20 cellular contexts compared by ENCODE assay signal in the genomic region with DNA sequence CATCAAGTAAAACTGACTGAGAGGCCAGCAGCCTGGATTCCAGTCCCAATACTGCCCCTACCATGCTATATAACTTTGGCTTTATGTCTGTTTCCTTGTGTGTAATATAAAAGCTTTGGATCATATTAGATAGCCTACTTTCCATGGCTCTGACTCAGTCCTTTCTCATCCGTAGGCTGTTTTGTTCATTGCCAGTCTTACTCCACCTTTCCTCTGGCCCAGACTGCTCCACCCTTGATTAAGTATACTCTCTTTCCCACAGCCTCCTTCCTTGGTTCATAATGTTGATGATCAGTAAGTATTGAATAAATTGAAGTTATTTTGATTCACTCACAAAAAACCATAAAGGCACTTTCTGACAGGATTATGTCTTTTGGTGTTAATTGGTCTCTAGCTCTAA. TPM values are rescaled to one million over a fixed set of nuclear protein-coding genes. Genes with fewer than 3 reads are reported as not detected.
A peak's percentile ranks its signal among the peaks of the same experiment; 100 is the strongest.
DNase-seq lines count a peak whose midpoint lies in the region; ATAC-seq, FAIRE-seq and TF ChIP-seq lines count a peak whose summit lies in the region.
"Had no signal": no experiment of that assay in that cellular context is flagged by ENCODE, and none has a peak within 500 bp of the region (broad histone marks: within the 10 kb centered on the region; RNA-seq: fewer than 3 reads in every experiment).

No MANE protein-coding gene starts in this region.

- H3K79me2 ChIP-seq in GM23338 (replicated peaks; ENCODE audit: insufficient read depth), result peaks cover 33% of the 10 kb centered on the region
- peaks cover 40% of the 10 kb centered on the region for H3K79me2 ChIP-seq in astrocyte (ENCODE audit: insufficient read depth, low read length)

- peaks cover 13% of the 10 kb centered on the region; the same call in 1 of the 2 replicates for H3K36me3 ChIP-seq in GM23338 (ENCODE audit: insufficient read depth)
- peaks cover 9% of the 10 kb centered on the region for H3K36me3 ChIP-seq in astrocyte (ENCODE audit: insufficient read depth, low read length)
- H3K36me3 ChIP-seq: neutrophil had no signal

- H2AFZ ChIP-seq in GM23338, result no peak overlapping the region
- H2AFZ ChIP-seq in astrocyte (ENCODE audit: low read depth, low read length), result no peak overlapping the region

- peak overlapping the region; percentile 37 for H3K4me3 Mint-ChIP-seq in GM23338
- H3K4me3 Mint-ChIP-seq in astrocyte (ENCODE audit: unreplicated experiment), result peak overlapping the region; percentile 43
- H3K4me3 Mint-ChIP-seq in mesothelial cell of epicardium, result no peak overlapping the region
- H3K4me3 Mint-ChIP-seq: activated CD4-positive, alpha-beta memory T cell treated with anti-CD3 and anti-CD28 coated beads, Interleukin-2, amount 10 ng/mL, durations not matched to agents 7 days and 5 days had no signal

- no peak for DNase-seq in GM23338 (ENCODE audit: low spot score)
- peak; percentile 18 for DNase-seq in M059J (ENCODE audit: low read depth)
- no peak for DNase-seq in astrocyte (ENCODE audit: low read depth)
- no peak for DNase-seq in mesothelial cell of epicardium (ENCODE audit: low spot score in 2 of 2, unreplicated experiment in 2 of 2)
- no peak for DNase-seq in stimulated activated CD4-positive, alpha-beta T cell treated with anti-CD3 and anti-CD28 coated beads, Interleukin-2, amount 100 ng/mL, for 48 hours
- no peak for DNase-seq in ACHN
- DNase-seq in stimulated activated CD4-positive, alpha-beta T cell treated with anti-CD3 and anti-CD28 coated beads, Interleukin-1b, Interleukin-23, amount 100 ng/mL, for 48 hours, result no peak
- DNase-seq: activated CD4-positive, alpha-beta memory T cell treated with anti-CD3 and anti-CD28 coated beads, Interleukin-2, amount 10 ng/mL, durations not matched to agents 7 days and 5 days; activated effector memory CD4-positive, alpha-beta T cell treated with anti-CD3 and anti-CD28 coated beads, Interleukin-2, amount 50 U/mL, for 16 hours; CD4-positive, alpha-beta memory T cell; GF-D8; IMR-90; NCI-H526 treated with DMSO at 0.1 percent for 48 hours; right lobe of liver; SJCRH30; stimulated activated CD4-positive, alpha-beta T cell treated with anti-CD3 and anti-CD28 coated beads, Interleukin-4, amount 100 ng/mL, for 24 hours; upper lobe of right lung had no signal

- no peak for FAIRE-seq in astrocyte (lab: Jason Lieb, UNC)

- no peak overlapping the region for H3K27ac ChIP-seq in GM23338 (ENCODE audit: low read depth)
- H3K27ac ChIP-seq in astrocyte (ENCODE audit: low read depth, low read length), result no peak overlapping the region
- H3K27ac ChIP-seq: ascending aorta, neutrophil, right lobe of liver, SJCRH30, upper lobe of right lung had no signal

- H4K20me1 ChIP-seq in GM23338 (replicated peaks; ENCODE audit: insufficient read depth) (peaks cover 5% of the 10 kb centered on the region; the same call in 1 of the 2 replicates), astrocyte (ENCODE audit: insufficient read depth, low read length) (no peaks in the 10 kb centered on the region)

- no peak for ATAC-seq in GM23338
- ATAC-seq: right lobe of liver, upper lobe of right lung had no signal

- H3K4me1 ChIP-seq in GM23338 (ENCODE audit: insufficient read depth) (0 out of 2 replicates have a peak, but pooled peaks cover 3% of the 10 kb centered on the region), astrocyte (ENCODE audit: insufficient read depth, low read length) (peaks cover 4% of the 10 kb centered on the region)

- H3F3A ChIP-seq in GM23338 (replicated peaks; ENCODE audit: low read depth), result no peaks in the 10 kb centered on the region

- no peak overlapping the region for H3K27ac Mint-ChIP-seq in GM23338
- H3K27ac Mint-ChIP-seq in astrocyte (ENCODE audit: unreplicated experiment), result no peak overlapping the region
- peak overlapping the region; percentile 17 for H3K27ac Mint-ChIP-seq in mesothelial cell of epicardium
- H3K27ac Mint-ChIP-seq: activated CD4-positive, alpha-beta memory T cell treated with anti-CD3 and anti-CD28 coated beads, Interleukin-2, amount 10 ng/mL, durations not matched to agents 7 days and 5 days had no signal

- peaks cover 8% of the 10 kb centered on the region for H3K27me3 Mint-ChIP-seq in GM23338 (ENCODE audit: insufficient read depth, low read depth, poor library complexity)
- H3K27me3 Mint-ChIP-seq in astrocyte (ENCODE audit: low read depth, unreplicated experiment), result no peaks in the 10 kb centered on the region
- H3K27me3 Mint-ChIP-seq in mesothelial cell of epicardium (ENCODE audit: low read depth), result no peaks in the 10 kb centered on the region
- H3K27me3 Mint-ChIP-seq: activated CD4-positive, alpha-beta memory T cell treated with anti-CD3 and anti-CD28 coated beads, Interleukin-2, amount 10 ng/mL, durations not matched to agents 7 days and 5 days had no signal

- H3K9me3 Mint-ChIP-seq in GM23338 (no peaks in the 10 kb centered on the region), astrocyte (ENCODE audit: unreplicated experiment) (no peaks in the 10 kb centered on the region), mesothelial cell of epicardium (no peaks in the 10 kb centered on the region)
- H3K9me3 Mint-ChIP-seq: activated CD4-positive, alpha-beta memory T cell treated with anti-CD3 and anti-CD28 coated beads, Interleukin-2, amount 10 ng/mL, durations not matched to agents 7 days and 5 days had no signal

- no peaks in the 10 kb centered on the region for H3K27me3 ChIP-seq in GM23338 (ENCODE audit: insufficient read depth)
- no peaks in the 10 kb centered on the region for H3K27me3 ChIP-seq in astrocyte (ENCODE audit: insufficient read depth, low read length)
- H3K27me3 ChIP-seq: ascending aorta, neutrophil, right lobe of liver, SJCRH30, upper lobe of right lung had no signal

- H3K9me2 ChIP-seq in GM23338 (ENCODE audit: insufficient read depth), result no peaks in the 10 kb centered on the region

- no peaks in the 10 kb centered on the region for H3K9me3 ChIP-seq in astrocyte (ENCODE audit: insufficient read depth, low read depth, low read length)
- H3K9me3 ChIP-seq: ascending aorta, neutrophil, right lobe of liver, SJCRH30, upper lobe of right lung had no signal

- H3K4me1 Mint-ChIP-seq in GM23338 (peaks cover 21% of the 10 kb centered on the region), astrocyte (ENCODE audit: low read depth, unreplicated experiment) (peaks cover 12% of the 10 kb centered on the region), mesothelial cell of epicardium (peaks cover 25% of the 10 kb centered on the region)

- H3K4me3 ChIP-seq in GM23338 (no peak overlapping the region), astrocyte (ENCODE audit: insufficient read depth, low read depth, low read length) (no peak overlapping the region)
- H3K4me3 ChIP-seq: lung, right lobe of liver, upper lobe of right lung had no signal

- no peak for TF ChIP-seq CTCF in GM23338 (conservative IDR thresholded peaks at IDR 0.05; ENCODE audit: low read depth in 2 of 2)
- TF ChIP-seq CTCF in astrocyte (IDR thresholded peaks at IDR 0.05; ENCODE audit: insufficient read depth, low read depth, low read length), result no peak
- TF ChIP-seq CTCF in mesothelial cell of epicardium (IDR thresholded peaks at IDR 0.05; ENCODE audit: unreplicated experiment), result no peak

- no peak overlapping the region for H3K9ac ChIP-seq in astrocyte (ENCODE audit: low read length)

- in situ Hi-C loops in ACHN (cut with HindIII; ENCODE audit: low pct_ligation_motif_present, low pct_unique_long_range_greater_than_20kb, low sequenced_read_pairs), result no loop called here

- H3K4me2 ChIP-seq in GM23338 (peak overlapping the region; percentile 13; the same call in 1 of the 2 replicates), astrocyte (ENCODE audit: low read length) (no peak overlapping the region)

- H3K36me3 Mint-ChIP-seq in GM23338 (ENCODE audit: low read depth) (peaks cover 22% of the 10 kb centered on the region), astrocyte (ENCODE audit: low read depth, unreplicated experiment) (no peaks in the 10 kb centered on the region), mesothelial cell of epicardium (peaks cover 5% of the 10 kb centered on the region)

TF ChIP-seq in GM23338, 12 proteins besides CTCF, POLR2A, EP300 and RAD21 (continues in another document):
- TF ChIP-seq, protein P1, sequence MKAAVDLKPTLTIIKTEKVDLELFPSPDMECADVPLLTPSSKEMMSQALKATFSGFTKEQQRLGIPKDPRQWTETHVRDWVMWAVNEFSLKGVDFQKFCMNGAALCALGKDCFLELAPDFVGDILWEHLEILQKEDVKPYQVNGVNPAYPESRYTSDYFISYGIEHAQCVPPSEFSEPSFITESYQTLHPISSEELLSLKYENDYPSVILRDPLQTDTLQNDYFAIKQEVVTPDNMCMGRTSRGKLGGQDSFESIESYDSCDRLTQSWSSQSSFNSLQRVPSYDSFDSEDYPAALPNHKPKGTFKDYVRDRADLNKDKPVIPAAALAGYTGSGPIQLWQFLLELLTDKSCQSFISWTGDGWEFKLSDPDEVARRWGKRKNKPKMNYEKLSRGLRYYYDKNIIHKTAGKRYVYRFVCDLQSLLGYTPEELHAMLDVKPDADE (IDR thresholded peaks at IDR 0.05), result no peak

RNA-seq across cellular contexts. Expression of a gene that starts 1.5 kb away (rescaled TPM):
- 146 and 156 TPM in 2 replicates for total RNA-seq in GM23338 (2014; rRNA removed; shearing (Covaris generic))
- polyA plus RNA-seq in GM23338 (2016; fragmentation: Nextera tagmentation; extraction: Ambion mirVana), result 86.1 and 89.2 TPM in 2 replicates
- 58.5 and 80.3 TPM in 2 replicates for total RNA-seq in M059J (2014; rRNA removed; shearing (Covaris generic))
- total RNA-seq in astrocyte, result 42.0 and 44.1 TPM in 2 replicates
- 45.4 to 49.1 TPM (median 49.0 TPM) in 3 replicates for total RNA-seq in mesothelial cell of epicardium
